ENCODE assay signal across 1 cellular context in genomic region chr3:125001557-125002413, GRCh38.
TF ChIP-seq lines count a peak whose summit lies in the region.

No MANE protein-coding gene starts in this region.

TF ChIP-seq in HepG2, 621 proteins besides CTCF, POLR2A, EP300 and RAD21 (continued from another document and continues in another):
- TF ChIP-seq SOX6 (IDR thresholded peaks at IDR 0.05) (no peak), SOX6 (CRISPR knock-in tag; IDR thresholded peaks at IDR 0.05) (peak; percentile 97), FLYWCH1 (CRISPR knock-in tag; IDR thresholded peaks at IDR 0.05) (no peak), NFATC3 (CRISPR knock-in tag; IDR thresholded peaks at IDR 0.05) (no peak), ZBTB7A (CRISPR knock-in tag; IDR thresholded peaks at IDR 0.05) (no peak), MYC (CRISPR knock-in tag; IDR thresholded peaks at IDR 0.05; ENCODE audit: borderline replicate concordance) (peak; percentile 89), IKZF5 (CRISPR knock-in tag; IDR thresholded peaks at IDR 0.05) (0 out of 2 replicates have a peak, but pooled peaks have one; percentile 77), AFF4 (CRISPR knock-in tag; IDR thresholded peaks at IDR 0.05) (no peak), ATRX (CRISPR knock-in tag; IDR thresholded peaks at IDR 0.05; ENCODE audit: borderline replicate concordance) (no peak), HOXD1 (CRISPR knock-in tag; IDR thresholded peaks at IDR 0.05) (peak; percentile 65; the same call in 1 of the 2 replicates), ZFP36 (IDR thresholded peaks at IDR 0.05; ENCODE audit: borderline replicate concordance, low read depth, low read length, partially characterized antibody) (no peak), ZNF205 (CRISPR knock-in tag; IDR thresholded peaks at IDR 0.05) (no peak), ZNF709 (CRISPR knock-in tag; IDR thresholded peaks at IDR 0.05) (no peak), ATF7 (IDR thresholded peaks at IDR 0.05) (peak; percentile 69), ATF7 (CRISPR knock-in tag; IDR thresholded peaks at IDR 0.05) (peak; percentile 87; the same call in 1 of the 2 replicates), TCF7 (IDR thresholded peaks at IDR 0.05; ENCODE audit: low read depth) (no peak; the same call in 1 of the 2 replicates), REL (CRISPR knock-in tag; conservative IDR thresholded peaks at IDR 0.05) (no peak), STAT6 (CRISPR knock-in tag; IDR thresholded peaks at IDR 0.05; ENCODE audit: borderline replicate concordance) (no peak; the same call in 1 of the 2 replicates), ZNF282 (IDR thresholded peaks at IDR 0.05; ENCODE audit: partially characterized antibody) (no peak), ZFP36L2 (CRISPR knock-in tag; IDR thresholded peaks at IDR 0.05) (no peak), HOXA3 (CRISPR knock-in tag; IDR thresholded peaks at IDR 0.05) (peak; percentile 97), AGO2 (optimal IDR thresholded peaks at IDR 0.05; ENCODE audit: low read depth, low read length) (no peak), SUZ12 (IDR thresholded peaks at IDR 0.05; ENCODE audit: low read depth, low read length) (no peak), SIN3B (IDR thresholded peaks at IDR 0.05; ENCODE audit: low read length) (no peak), MAFF (IDR thresholded peaks at IDR 0.05; ENCODE audit: low read depth, low read length) (no peak), SRF (IDR thresholded peaks at IDR 0.05; ENCODE audit: low read depth, low read length) (no peak), NFE2 (CRISPR knock-in tag; IDR thresholded peaks at IDR 0.05) (no peak), ATF7-NPFF (CRISPR knock-in tag; IDR thresholded peaks at IDR 0.05; ENCODE audit: low read depth) (peak; percentile 54; the same call in 1 of the 2 replicates), RFXANK (CRISPR knock-in tag; IDR thresholded peaks at IDR 0.05) (no peak), ZNF598 (CRISPR knock-in tag; IDR thresholded peaks at IDR 0.05; ENCODE audit: borderline replicate concordance) (peak; percentile 69; the same call in 1 of the 2 replicates), POGZ (CRISPR knock-in tag; IDR thresholded peaks at IDR 0.05) (peak; percentile 50), ZMAT5 (CRISPR knock-in tag; IDR thresholded peaks at IDR 0.05; ENCODE audit: borderline replicate concordance, low read depth) (no peak), U2AF2 (IDR thresholded peaks at IDR 0.05; ENCODE audit: low read depth, low read length) (no peak), ZNF382 (CRISPR knock-in tag; IDR thresholded peaks at IDR 0.05; ENCODE audit: borderline replicate concordance) (no peak), ZNF281 (CRISPR knock-in tag; IDR thresholded peaks at IDR 0.05; ENCODE audit: borderline replicate concordance) (peak; percentile 52; the same call in 1 of the 2 replicates), ZNF20 (CRISPR knock-in tag; IDR thresholded peaks at IDR 0.05) (no peak), THAP8 (CRISPR knock-in tag; IDR thresholded peaks at IDR 0.05; ENCODE audit: borderline replicate concordance) (no peak), ZSCAN25 (CRISPR knock-in tag; IDR thresholded peaks at IDR 0.05) (no peak), GMEB1 (CRISPR knock-in tag; IDR thresholded peaks at IDR 0.05; ENCODE audit: borderline replicate concordance) (peak; percentile 57; the same call in 1 of the 2 replicates), SMAD9 (CRISPR knock-in tag; IDR thresholded peaks at IDR 0.05) (no peak), PRDM4 (CRISPR knock-in tag; IDR thresholded peaks at IDR 0.05; ENCODE audit: borderline replicate concordance) (no peak), PITX1 (CRISPR knock-in tag; IDR thresholded peaks at IDR 0.05) (peak; percentile 94), ADNP (CRISPR knock-in tag; IDR thresholded peaks at IDR 0.05) (no peak), PLSCR1 (CRISPR knock-in tag; IDR thresholded peaks at IDR 0.05; ENCODE audit: borderline replicate concordance) (no peak), THAP11 (CRISPR knock-in tag; IDR thresholded peaks at IDR 0.05) (peak; percentile 60; the same call in 1 of the 2 replicates), ZNF460 (CRISPR knock-in tag; IDR thresholded peaks at IDR 0.05; ENCODE audit: borderline replicate concordance) (no peak; the same call in 1 of the 2 replicates), GABPB1 (CRISPR knock-in tag; IDR thresholded peaks at IDR 0.05) (no peak), ZNF839 (CRISPR knock-in tag; IDR thresholded peaks at IDR 0.05; ENCODE audit: borderline replicate concordance) (no peak), NFYB (CRISPR knock-in tag; IDR thresholded peaks at IDR 0.05) (0 out of 2 replicates have a peak, but pooled peaks have one; percentile 10), ZNF619 (CRISPR knock-in tag; IDR thresholded peaks at IDR 0.05) (no peak), THAP7 (CRISPR knock-in tag; IDR thresholded peaks at IDR 0.05) (no peak), RORA (CRISPR knock-in tag; IDR thresholded peaks at IDR 0.05) (0 out of 2 replicates have a peak, but pooled peaks have one; percentile 46), ATF1 (CRISPR knock-in tag; IDR thresholded peaks at IDR 0.05) (peak; percentile 86), STAG1 (CRISPR knock-in tag; IDR thresholded peaks at IDR 0.05) (peak; percentile 38; the same call in 1 of the 2 replicates), SKI (IDR thresholded peaks at IDR 0.05; ENCODE audit: partially characterized antibody) (peak; percentile 78)
